Comparison of ENCODE assay signal across 15 cellular contexts in genomic region chr10:130439796-130440195, GRCh38.
DNase-seq lines count a peak whose midpoint lies in the region; ATAC-seq and TF ChIP-seq lines count a peak whose summit lies in the region.
"Had no signal": no experiment of that assay in that cellular context is flagged by ENCODE, and none has a peak within 500 bp of the region (broad histone marks: within the 10 kb centered on the region; RNA-seq: fewer than 3 reads in every experiment).

No MANE protein-coding gene starts in this region.

- no peaks in the 10 kb centered on the region for H3K27me3 Mint-ChIP-seq in osteocyte (ENCODE audit: unreplicated experiment)
- H3K27me3 Mint-ChIP-seq in stimulated activated memory B cell treated with anti-CD40 and anti-IgM and Interleukin-4, amounts not matched to agents 10 μg/mL and 1 μg/mL and 100 μg/mL, for 72 hours: no peaks in the 10 kb centered on the region
- H3K27me3 Mint-ChIP-seq: CD8-positive, alpha-beta memory T cell had no signal

- peak; percentile 48 for DNase-seq in right atrium auricular region (ENCODE audit: low spot score)
- DNase-seq in left ventricle myocardium inferior: no peak
- DNase-seq in coronary artery (ENCODE audit: low spot score): peak; percentile 60
- DNase-seq in osteocyte (ENCODE audit: extremely low spot score, unreplicated experiment): peak; percentile 71
- DNase-seq in NK-92 (lab: John Stamatoyannopoulos, UW; ENCODE audit: unreplicated experiment): no peak
- no peak for DNase-seq in NCI-H1092 (lab: John Stamatoyannopoulos, UW)
- DNase-seq: ACHN; BE2C; C1 segment of cervical spinal cord; CD4-positive, CD25-positive, alpha-beta regulatory T cell; CD8-positive, alpha-beta memory T cell; COR-L47; DMS 273 treated with DMSO at 0.1 percent for 48 hours had no signal

- no peaks in the 10 kb centered on the region for H3K4me1 ChIP-seq in right atrium auricular region
- H3K4me1 ChIP-seq in left ventricle myocardium inferior: no peaks in the 10 kb centered on the region
- H3K4me1 ChIP-seq: BE2C, HAP-1 had no signal

- H3K4me1 Mint-ChIP-seq in osteocyte (ENCODE audit: unreplicated experiment): no peaks in the 10 kb centered on the region
- H3K4me1 Mint-ChIP-seq in stimulated activated memory B cell treated with anti-CD40 and anti-IgM and Interleukin-4, amounts not matched to agents 10 μg/mL and 1 μg/mL and 100 μg/mL, for 72 hours: no peaks in the 10 kb centered on the region
- H3K4me1 Mint-ChIP-seq: CD4-positive, CD25-positive, alpha-beta regulatory T cell; CD8-positive, alpha-beta memory T cell had no signal

- H3K36me3 Mint-ChIP-seq in osteocyte (ENCODE audit: unreplicated experiment): no peaks in the 10 kb centered on the region
- H3K36me3 Mint-ChIP-seq in stimulated activated memory B cell treated with anti-CD40 and anti-IgM and Interleukin-4, amounts not matched to agents 10 μg/mL and 1 μg/mL and 100 μg/mL, for 72 hours: no peaks in the 10 kb centered on the region
- H3K36me3 Mint-ChIP-seq: CD4-positive, CD25-positive, alpha-beta regulatory T cell; CD8-positive, alpha-beta memory T cell had no signal

- no peak overlapping the region for H3K4me3 ChIP-seq in right atrium auricular region
- H3K4me3 ChIP-seq in left ventricle myocardium inferior: no peak overlapping the region
- no peak overlapping the region for H3K4me3 ChIP-seq in coronary artery
- H3K4me3 ChIP-seq: HAP-1 had no signal

- no peaks in the 10 kb centered on the region for H3K36me3 ChIP-seq in right atrium auricular region
- no peaks in the 10 kb centered on the region for H3K36me3 ChIP-seq in left ventricle myocardium inferior
- H3K36me3 ChIP-seq: BE2C, HAP-1 had no signal

- TF ChIP-seq CTCF in right atrium auricular region (IDR thresholded peaks at IDR 0.05) (no peak), left ventricle myocardium inferior (IDR thresholded peaks at IDR 0.05; ENCODE audit: borderline replicate concordance) (no peak), coronary artery (IDR thresholded peaks at IDR 0.05) (no peak), osteocyte (IDR thresholded peaks at IDR 0.05) (no peak)

- ATAC-seq in stimulated activated memory B cell treated with anti-CD40 and anti-IgM and Interleukin-4, amounts not matched to agents 10 μg/mL and 1 μg/mL and 100 μg/mL, for 72 hours: no peak

- intact Hi-C loops in left ventricle myocardium inferior (cut with micrococcal nuclease): no loop called here

- H3K27me3 ChIP-seq in right atrium auricular region: no peaks in the 10 kb centered on the region
- H3K27me3 ChIP-seq in left ventricle myocardium inferior (ENCODE audit: low read depth): peaks cover 64% of the 10 kb centered on the region
- H3K27me3 ChIP-seq: BE2C had no signal

- no peak overlapping the region for H3K27ac Mint-ChIP-seq in osteocyte (ENCODE audit: unreplicated experiment)
- H3K27ac Mint-ChIP-seq in stimulated activated memory B cell treated with anti-CD40 and anti-IgM and Interleukin-4, amounts not matched to agents 10 μg/mL and 1 μg/mL and 100 μg/mL, for 72 hours: no peak overlapping the region
- H3K27ac Mint-ChIP-seq: CD4-positive, CD25-positive, alpha-beta regulatory T cell; CD8-positive, alpha-beta memory T cell had no signal

- H3K9me3 Mint-ChIP-seq in osteocyte (ENCODE audit: unreplicated experiment): peaks cover 54% of the 10 kb centered on the region
- H3K9me3 Mint-ChIP-seq in stimulated activated memory B cell treated with anti-CD40 and anti-IgM and Interleukin-4, amounts not matched to agents 10 μg/mL and 1 μg/mL and 100 μg/mL, for 72 hours: peaks cover 2% of the 10 kb centered on the region

- H3K4me3 Mint-ChIP-seq in osteocyte (ENCODE audit: unreplicated experiment): no peak overlapping the region
- H3K4me3 Mint-ChIP-seq in stimulated activated memory B cell treated with anti-CD40 and anti-IgM and Interleukin-4, amounts not matched to agents 10 μg/mL and 1 μg/mL and 100 μg/mL, for 72 hours: no peak overlapping the region
- H3K4me3 Mint-ChIP-seq: CD4-positive, CD25-positive, alpha-beta regulatory T cell; CD8-positive, alpha-beta memory T cell had no signal

- H3K27ac ChIP-seq in right atrium auricular region (no peak overlapping the region), left ventricle myocardium inferior (replicated peaks) (no peak overlapping the region), coronary artery (peak overlapping the region; percentile 5 to 41)

- H3K9me3 ChIP-seq in right atrium auricular region: no peaks in the 10 kb centered on the region
- no peaks in the 10 kb centered on the region for H3K9me3 ChIP-seq in left ventricle myocardium inferior (replicated peaks)
- H3K9me3 ChIP-seq: BE2C, HAP-1 had no signal

Comparison
In these comparisons a context has a peak if more than half of its experiments do, and no peak if none do; other contexts are left out.
1. DNase-seq: peak in right atrium auricular region (single experiment), coronary artery (single experiment) and osteocyte (single experiment); none in left ventricle myocardium inferior (single experiment), NK-92 (single experiment) and NCI-H1092 (single experiment).
2. H3K27ac ChIP-seq: peak in coronary artery (2 of 2); none in right atrium auricular region (0 of 2) and left ventricle myocardium inferior (single experiment).